In genomic region chrX:130106071-130106470, GRCh38 we compare ENCODE assay signal across 11 cellular contexts. TPM values are rescaled to one million over a fixed set of nuclear protein-coding genes. Genes with fewer than 3 reads are reported as not detected.
DNase-seq lines count a peak whose midpoint lies in the region; ATAC-seq lines count a peak whose summit lies in the region.
"Had no signal": no experiment of that assay in that cellular context is flagged by ENCODE, and none has a peak within 500 bp of the region (broad histone marks: within the 10 kb centered on the region; RNA-seq: fewer than 3 reads in every experiment).

No MANE protein-coding gene starts in this region.

- CTCF ChIA-PET in T-cell (lab: Charles Lee): no interaction called here

- peaks cover 39 to 73% (median 53%) of the 10 kb centered on the region in 3 donors for H3K4me1 Mint-ChIP-seq in T-cell
- H3K4me1 Mint-ChIP-seq in stimulated activated memory B cell treated with anti-CD40 and anti-IgM and Interleukin-4, amounts not matched to agents 10 μg/mL and 1 μg/mL and 100 μg/mL, for 72 hours: peaks cover 68% of the 10 kb centered on the region

- POLR2A ChIA-PET in T-cell (lab: Charles Lee): no interaction called here

- peak overlapping the region; percentile 46 to 66 for H3K27ac Mint-ChIP-seq in T-cell
- H3K27ac Mint-ChIP-seq in stimulated activated memory B cell treated with anti-CD40 and anti-IgM and Interleukin-4, amounts not matched to agents 10 μg/mL and 1 μg/mL and 100 μg/mL, for 72 hours: peak overlapping the region; percentile 80

- DNase-seq in ELF-1 (ENCODE audit: low read depth, low spot score) (peak; percentile 57), T-cell (no peak), kidney tubule cell (ENCODE audit: low spot score) (peak; percentile 49), EL (no peak), retina (no peak)
- DNase-seq: activated CD4-positive, alpha-beta T cell treated with anti-CD3 and anti-CD28 coated beads, Interleukin-2, amount 50 U/mL, for 1 hour; activated effector memory CD4-positive, alpha-beta T cell treated with anti-CD3 and anti-CD28 coated beads, Interleukin-2, amount 50 U/mL, for 16 hours; NCI-H1930; T-helper 1 cell had no signal

- H3K36me3 Mint-ChIP-seq in T-cell: peaks cover 10% of the 10 kb centered on the region
- H3K36me3 Mint-ChIP-seq in stimulated activated memory B cell treated with anti-CD40 and anti-IgM and Interleukin-4, amounts not matched to agents 10 μg/mL and 1 μg/mL and 100 μg/mL, for 72 hours: peaks cover 11% of the 10 kb centered on the region

- peaks cover 0 to 3% of the 10 kb centered on the region in 2 donors for H3K27me3 Mint-ChIP-seq in T-cell
- H3K27me3 Mint-ChIP-seq in stimulated activated memory B cell treated with anti-CD40 and anti-IgM and Interleukin-4, amounts not matched to agents 10 μg/mL and 1 μg/mL and 100 μg/mL, for 72 hours: no peaks in the 10 kb centered on the region

- ATAC-seq in T-cell (replicated peaks in 1 of 4) (no peak), esophagus mucosa (no peak)
- no peak for ATAC-seq in stimulated activated memory B cell treated with anti-CD40 and anti-IgM and Interleukin-4, amounts not matched to agents 10 μg/mL and 1 μg/mL and 100 μg/mL, for 72 hours

- H3K4me3 Mint-ChIP-seq in T-cell: peak overlapping the region in 1 of 3 donors; percentile 17
- H3K4me3 Mint-ChIP-seq in stimulated activated memory B cell treated with anti-CD40 and anti-IgM and Interleukin-4, amounts not matched to agents 10 μg/mL and 1 μg/mL and 100 μg/mL, for 72 hours: peak overlapping the region; percentile 49

- H3K9me3 Mint-ChIP-seq in T-cell: no peaks in the 10 kb centered on the region
- H3K9me3 Mint-ChIP-seq in stimulated activated memory B cell treated with anti-CD40 and anti-IgM and Interleukin-4, amounts not matched to agents 10 μg/mL and 1 μg/mL and 100 μg/mL, for 72 hours: no peaks in the 10 kb centered on the region

RNA-seq across cellular contexts. Expression of gene ELF4, which starts 4.2 kb away (rescaled TPM):
- total RNA-seq in T-cell: 10 to 100 TPM; 30.0 to 35.6 (median 30.6) TPM
- total RNA-seq in esophagus mucosa: 11.2 TPM

RNA-seq across cellular contexts. Expression of gene AIFM1, which starts 59.6 kb away (rescaled TPM):
- 10 to 100 TPM; 11.2 to 25.0 (median 23.6) TPM for total RNA-seq in T-cell
- 21.9 TPM for total RNA-seq in esophagus mucosa

Comparison
In these comparisons a context has a peak if more than half of its experiments do, and no peak if none do; other contexts are left out.
1. DNase-seq: peak in ELF-1 (single experiment) and kidney tubule cell (single experiment); none in T-cell (0 of 34), EL (single experiment) and retina (single experiment).